Comparison of ENCODE assay signal across 10 cellular contexts in the genomic region with DNA sequence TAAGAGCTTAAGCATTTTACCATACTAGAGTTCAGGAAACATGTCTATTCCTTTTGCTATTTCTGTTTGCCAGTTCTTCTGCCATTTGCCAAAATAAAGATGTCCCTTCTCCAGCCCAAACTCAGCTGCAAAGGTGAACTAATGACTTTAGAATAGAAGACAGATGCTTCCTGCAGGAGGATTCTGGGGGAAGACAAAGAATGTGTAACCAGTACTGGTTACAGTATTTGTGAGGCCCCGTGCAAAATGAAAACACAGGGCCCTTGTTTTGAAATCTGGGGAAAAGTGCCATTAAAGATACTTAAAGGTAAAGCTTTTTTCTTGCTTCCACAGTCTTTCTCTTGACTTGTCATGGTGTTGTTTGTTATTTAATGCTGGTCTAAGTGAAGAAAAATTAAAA. TPM values are rescaled to one million over a fixed set of nuclear protein-coding genes. Genes with fewer than 3 reads are reported as not detected.
"Had no signal": no experiment of that assay in that cellular context is flagged by ENCODE, and none has a peak within 500 bp of the region (broad histone marks: within the 10 kb centered on the region; RNA-seq: fewer than 3 reads in every experiment).

No MANE protein-coding gene starts in this region.

- H3K4me2 ChIP-seq: GM23338 had no signal

- DNase-seq: H9, HCEC 1CT, IMR-90, KG1 had no signal

- ATAC-seq: GM23338, HepG2, K562 had no signal

- H3K4me1 Mint-ChIP-seq: GM23338, H9 had no signal

- H3K9me3 Mint-ChIP-seq: GM23338, H9 had no signal

- H3K4me3 Mint-ChIP-seq: GM23338, H9 had no signal

- H3K4me3 ChIP-seq: GM23338, K562 had no signal

- H3K27ac ChIP-seq: HL-60 had no signal

- H3K27ac Mint-ChIP-seq: GM23338, H9 had no signal

- H2AFZ ChIP-seq: GM23338 had no signal

RNA-seq across cellular contexts. Expression of a gene that starts 46.5 kb away (rescaled TPM):
- total RNA-seq: GM23338, H1, H9, HT1080, IMR-90, K562 had no signal
- polyA plus RNA-seq: GM23338, IMR-90, K562 had no signal
